Comparison of ENCODE assay signal across 8 cellular contexts in genomic region chr10:27743736-27744477, GRCh38. TPM values are rescaled to one million over a fixed set of nuclear protein-coding genes. Genes with fewer than 3 reads are reported as not detected.
DNase-seq lines count a peak whose midpoint lies in the region; ATAC-seq and TF ChIP-seq lines count a peak whose summit lies in the region.

No MANE protein-coding gene starts in this region.

- H3K79me2 ChIP-seq in ACC112 (ENCODE audit: control insufficient read depth, insufficient read depth, low read length, unreplicated experiment) (no peaks in the 10 kb centered on the region), KMS-11 (ENCODE audit: insufficient read depth, low read depth) (no peaks in the 10 kb centered on the region)

- peak overlapping the region; percentile 100 for H3K4me2 ChIP-seq in KMS-11

- H3K4me1 ChIP-seq in ACC112 (ENCODE audit: control insufficient read depth, insufficient read depth, low read length, unreplicated experiment) (peaks cover 9% of the 10 kb centered on the region), KMS-11 (ENCODE audit: low read depth, poor library complexity, severe bottlenecking) (peaks cover 6% of the 10 kb centered on the region), mononuclear cell (ENCODE audit: insufficient read depth, low read length) (peaks cover 60% of the 10 kb centered on the region)

- ATAC-seq in HG03196 (IDR thresholded peaks at IDR 0.05; ENCODE audit: unreplicated experiment) (no peak), GM21825 (IDR thresholded peaks at IDR 0.05; ENCODE audit: unreplicated experiment) (no peak)

- H2AFZ ChIP-seq in ACC112 (ENCODE audit: low read length, unreplicated experiment), result no peak overlapping the region
- peak overlapping the region; percentile 100 for H2AFZ ChIP-seq in KMS-11 (ENCODE audit: low read depth)

- H3K9ac ChIP-seq in KMS-11, result peak overlapping the region; percentile 86; the same call in 1 of the 2 replicates

- H3K9me3 ChIP-seq in mononuclear cell (ENCODE audit: low read depth, low read length), result no peaks in the 10 kb centered on the region

- no peak overlapping the region for H3K27ac ChIP-seq in ACC112 (ENCODE audit: low read depth, low read length)
- H3K27ac ChIP-seq in KMS-11, result no peak overlapping the region

- DNase-seq in dermis blood vessel endothelial cell (peak; percentile 21), NCI-H1436 treated with DMSO at 0.1 percent for 48 hours (lab: John Stamatoyannopoulos, UW) (no peak), NCI-H2029 treated with DMSO at 0.1 percent for 48 hours (lab: John Stamatoyannopoulos, UW) (no peak)

- H3K36me3 ChIP-seq in ACC112 (ENCODE audit: insufficient read depth, low read length) (no peaks in the 10 kb centered on the region), KMS-11 (ENCODE audit: insufficient read depth) (no peaks in the 10 kb centered on the region)

- H3K4me3 ChIP-seq in ACC112 (ENCODE audit: low read depth, low read length) (peak overlapping the region; percentile 76), KMS-11 (IDR thresholded peaks at IDR 0.05; ENCODE audit: insufficient read depth, low read depth, low read length) (no peak overlapping the region), mononuclear cell (ENCODE audit: low read length) (peak overlapping the region; percentile 25)

- no peak for TF ChIP-seq CTCF in KMS-11 (conservative IDR thresholded peaks at IDR 0.05; ENCODE audit: low read depth, low read length)

- H3K27me3 ChIP-seq in ACC112 (ENCODE audit: insufficient read depth, low read length) (peaks cover 71% of the 10 kb centered on the region), KMS-11 (ENCODE audit: insufficient read depth, low read depth) (peaks cover 9% of the 10 kb centered on the region; the same call in 1 of the 2 replicates), mononuclear cell (ENCODE audit: insufficient read depth, low read length) (peaks cover 89% of the 10 kb centered on the region)

- H4K20me1 ChIP-seq in KMS-11 (ENCODE audit: insufficient read depth), result no peaks in the 10 kb centered on the region

RNA-seq across cellular contexts. Expression of gene MKX, which starts 1.7 kb away (rescaled TPM):
- total RNA-seq in dermis blood vessel endothelial cell (0.14 TPM in 1 of 2 replicates, not detected in the other), mononuclear cell (not detected)
